In the genomic region with DNA sequence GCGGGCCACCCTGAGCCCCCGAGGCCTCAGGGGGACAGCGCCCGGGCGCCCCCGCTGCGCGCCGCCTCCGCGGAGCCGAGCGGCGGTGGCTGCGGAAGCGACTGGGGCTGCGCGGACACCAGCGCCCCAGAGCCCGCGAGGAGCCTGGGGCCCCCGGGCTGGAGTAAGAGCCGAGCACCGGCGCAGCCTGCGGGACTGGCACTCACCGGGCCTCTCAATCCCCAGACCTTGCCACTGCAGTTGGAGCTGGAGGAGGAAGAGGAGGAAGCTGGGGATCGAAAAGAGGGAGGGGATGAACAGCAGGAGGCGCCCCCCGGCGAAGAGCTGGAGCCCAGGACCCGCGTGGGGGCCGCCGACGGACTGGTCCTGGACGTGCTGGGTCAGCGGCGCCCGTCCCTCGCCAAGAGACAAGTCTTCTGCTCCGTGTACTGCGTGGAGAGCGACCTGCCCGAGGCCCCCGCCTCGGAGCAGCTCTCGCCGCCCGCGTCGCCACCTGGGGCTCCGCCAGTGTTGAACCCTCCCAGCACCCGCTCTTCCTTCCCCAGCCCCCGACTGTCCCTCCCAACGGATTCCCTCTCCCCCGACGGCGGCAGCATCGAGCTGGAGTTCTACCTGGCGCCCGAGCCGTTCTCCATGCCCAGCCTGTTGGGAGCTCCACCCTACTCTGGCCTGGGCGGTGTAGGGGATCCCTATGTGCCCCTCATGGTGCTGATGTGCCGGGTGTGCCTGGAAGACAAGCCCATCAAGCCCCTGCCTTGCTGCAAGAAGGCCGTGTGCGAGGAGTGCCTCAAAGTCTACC, we compare ENCODE assay signal across 1 cellular context.
TF ChIP-seq lines count a peak whose summit lies in the region.

No MANE protein-coding gene starts in this region.

TF ChIP-seq in WTC11, 78 proteins besides CTCF, POLR2A, EP300 and RAD21 (continued from another document):
- TF ChIP-seq, protein P1, sequence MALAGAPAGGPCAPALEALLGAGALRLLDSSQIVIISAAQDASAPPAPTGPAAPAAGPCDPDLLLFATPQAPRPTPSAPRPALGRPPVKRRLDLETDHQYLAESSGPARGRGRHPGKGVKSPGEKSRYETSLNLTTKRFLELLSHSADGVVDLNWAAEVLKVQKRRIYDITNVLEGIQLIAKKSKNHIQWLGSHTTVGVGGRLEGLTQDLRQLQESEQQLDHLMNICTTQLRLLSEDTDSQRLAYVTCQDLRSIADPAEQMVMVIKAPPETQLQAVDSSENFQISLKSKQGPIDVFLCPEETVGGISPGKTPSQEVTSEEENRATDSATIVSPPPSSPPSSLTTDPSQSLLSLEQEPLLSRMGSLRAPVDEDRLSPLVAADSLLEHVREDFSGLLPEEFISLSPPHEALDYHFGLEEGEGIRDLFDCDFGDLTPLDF (CRISPR knock-in tag; IDR thresholded peaks at IDR 0.05): 0 out of 2 replicates have a peak, but pooled peaks have one; percentile 54
